ENCODE assay signal across 9 cellular contexts in the genomic region with DNA sequence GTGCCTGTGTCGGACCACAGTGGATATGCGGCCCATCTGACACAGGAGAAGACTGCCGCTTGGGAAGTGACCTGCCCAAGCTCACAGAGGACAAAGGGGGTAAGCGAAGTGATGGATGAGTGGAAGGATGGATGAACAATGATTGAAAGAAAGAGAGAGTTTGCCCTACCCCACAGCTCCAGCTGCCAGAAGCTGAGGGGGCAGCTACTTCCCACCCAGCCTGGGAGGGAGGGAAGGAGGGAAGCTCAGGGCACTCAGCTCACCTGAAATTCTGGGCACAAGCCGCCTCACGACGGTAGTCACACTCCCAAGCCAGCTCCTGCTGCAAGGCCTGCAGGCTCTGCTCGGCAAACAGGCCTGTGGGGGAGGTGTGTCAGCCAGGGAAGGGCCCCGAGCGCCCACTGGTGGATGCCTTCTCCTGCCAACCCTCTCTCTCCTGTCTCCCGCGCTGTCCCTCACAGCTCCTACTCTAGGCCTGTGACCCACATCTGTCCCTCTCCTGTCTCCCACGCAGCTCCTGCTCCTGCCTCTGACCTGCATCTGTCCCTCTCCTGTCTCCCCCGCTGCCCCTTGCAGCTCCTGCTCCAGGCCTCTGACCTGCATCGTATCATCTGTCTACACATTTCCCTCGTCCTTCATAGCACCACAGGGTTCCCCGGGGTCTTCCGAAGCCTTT. TPM values are rescaled to one million over a fixed set of nuclear protein-coding genes. Genes with fewer than 3 reads are reported as not detected.
DNase-seq lines count a peak whose midpoint lies in the region; ATAC-seq lines count a peak whose summit lies in the region.
"Had no signal": no experiment of that assay in that cellular context is flagged by ENCODE, and none has a peak within 500 bp of the region (broad histone marks: within the 10 kb centered on the region; RNA-seq: fewer than 3 reads in every experiment).

No MANE protein-coding gene starts in this region.

- DNase-seq in HuH-7 (ENCODE audit: low spot score) = peak; percentile 81
- DNase-seq in adipocyte (ENCODE audit: low read depth) = peak; percentile 35
- peak; percentile 75 for DNase-seq in left ventricle myocardium superior
- peak; percentile 17 for DNase-seq in superior temporal gyrus (ENCODE audit: extremely low spot score)
- DNase-seq in NCI-H1930 (lab: John Stamatoyannopoulos, UW) = no peak
- no peak for DNase-seq in T-helper 2 cell treated with Interferon-gamma antibody and Interleukin-4, amounts not matched to agents 5 μg/mL and 100 μg/mL, for 36 hours (ENCODE audit: low spot score)
- no peak for DNase-seq in activated T-cell treated with anti-CD3 and anti-CD28 coated beads, Interleukin-2, amount 50 U/mL, for 4 hours

- no peaks in the 10 kb centered on the region for H3K9me3 Mint-ChIP-seq in T-helper 2 cell treated with Interferon-gamma antibody and Interleukin-4, amounts not matched to agents 5 μg/mL and 100 μg/mL, for 36 hours
- H3K9me3 Mint-ChIP-seq in activated T-cell treated with anti-CD3 and anti-CD28 coated beads, Interleukin-2, amount 50 U/mL, for 4 hours = no peaks in the 10 kb centered on the region

- no peak overlapping the region for H3K4me3 ChIP-seq in adipocyte (ENCODE audit: low read length)
- H3K4me3 ChIP-seq: suprapubic skin had no signal

- ATAC-seq in left ventricle myocardium superior = peak; percentile 60
- ATAC-seq in GM19395 (IDR thresholded peaks at IDR 0.05; ENCODE audit: unreplicated experiment) = no peak
- ATAC-seq in activated T-cell treated with anti-CD3 and anti-CD28 coated beads, Interleukin-2, amount 50 U/mL, for 4 hours = no peak

- H3K27ac Mint-ChIP-seq in T-helper 2 cell treated with Interferon-gamma antibody and Interleukin-4, amounts not matched to agents 5 μg/mL and 100 μg/mL, for 36 hours = no peak overlapping the region

- no peaks in the 10 kb centered on the region for H3K27me3 ChIP-seq in adipocyte (replicated peaks; ENCODE audit: control insufficient read depth, insufficient read depth, low read length)
- H3K27me3 ChIP-seq: suprapubic skin had no signal

- no peak overlapping the region for H3K9ac ChIP-seq in adipocyte (ENCODE audit: low read length)

- peaks cover 51% of the 10 kb centered on the region for H3K36me3 ChIP-seq in adipocyte (ENCODE audit: control insufficient read depth, insufficient read depth, low read length, severe bottlenecking)

- peaks cover 2% of the 10 kb centered on the region for H3K4me1 Mint-ChIP-seq in T-helper 2 cell treated with Interferon-gamma antibody and Interleukin-4, amounts not matched to agents 5 μg/mL and 100 μg/mL, for 36 hours (ENCODE audit: low read depth)
- H3K4me1 Mint-ChIP-seq in activated T-cell treated with anti-CD3 and anti-CD28 coated beads, Interleukin-2, amount 50 U/mL, for 4 hours (ENCODE audit: low read depth) = no peaks in the 10 kb centered on the region

- peaks cover 11% of the 10 kb centered on the region for H3K4me1 ChIP-seq in adipocyte (ENCODE audit: control insufficient read depth, insufficient read depth, low read length)
- H3K4me1 ChIP-seq: suprapubic skin had no signal

- H3K36me3 Mint-ChIP-seq in T-helper 2 cell treated with Interferon-gamma antibody and Interleukin-4, amounts not matched to agents 5 μg/mL and 100 μg/mL, for 36 hours (ENCODE audit: low read depth) = peaks cover 25% of the 10 kb centered on the region
- peaks cover 24% of the 10 kb centered on the region for H3K36me3 Mint-ChIP-seq in activated T-cell treated with anti-CD3 and anti-CD28 coated beads, Interleukin-2, amount 50 U/mL, for 4 hours (ENCODE audit: insufficient read depth)

- no peaks in the 10 kb centered on the region for H3K27me3 Mint-ChIP-seq in T-helper 2 cell treated with Interferon-gamma antibody and Interleukin-4, amounts not matched to agents 5 μg/mL and 100 μg/mL, for 36 hours (ENCODE audit: low read depth)
- H3K27me3 Mint-ChIP-seq in activated T-cell treated with anti-CD3 and anti-CD28 coated beads, Interleukin-2, amount 50 U/mL, for 4 hours (ENCODE audit: low read depth) = no peaks in the 10 kb centered on the region

- no peak overlapping the region for H3K4me3 Mint-ChIP-seq in T-helper 2 cell treated with Interferon-gamma antibody and Interleukin-4, amounts not matched to agents 5 μg/mL and 100 μg/mL, for 36 hours
- no peak overlapping the region for H3K4me3 Mint-ChIP-seq in activated T-cell treated with anti-CD3 and anti-CD28 coated beads, Interleukin-2, amount 50 U/mL, for 4 hours

- intact Hi-C loops in left ventricle myocardium superior (cut with micrococcal nuclease) = no loop called here

- no peaks in the 10 kb centered on the region for H3K9me3 ChIP-seq in adipocyte (ENCODE audit: control insufficient read depth, low read length)
- H3K9me3 ChIP-seq: suprapubic skin had no signal

RNA-seq across cellular contexts. Expression of a gene that starts 12.0 kb away (rescaled TPM):
- 16.9 TPM for total RNA-seq in left ventricle myocardium superior
- total RNA-seq in activated T-cell treated with anti-CD3 and anti-CD28 coated beads, Interleukin-2, amount 50 U/mL, for 4 hours = 10 to 100 TPM; 13.8 to 17.1 (median 16.7) TPM

RNA-seq across cellular contexts. Expression of a gene that starts 14.2 kb away (rescaled TPM):
- 34.6 TPM for total RNA-seq in left ventricle myocardium superior
- 10 to 100 TPM; 18.7 to 21.3 (median 18.9) TPM for total RNA-seq in activated T-cell treated with anti-CD3 and anti-CD28 coated beads, Interleukin-2, amount 50 U/mL, for 4 hours

RNA-seq across cellular contexts. Expression of a gene that starts 14.4 kb away (rescaled TPM):
- total RNA-seq in left ventricle myocardium superior = 12.8 TPM
- total RNA-seq in activated T-cell treated with anti-CD3 and anti-CD28 coated beads, Interleukin-2, amount 50 U/mL, for 4 hours = 1 to 10 TPM; 6.9 to 8.2 (median 8.2) TPM

RNA-seq across cellular contexts. Expression of a gene that starts 47.8 kb away (rescaled TPM):
- 6.7 TPM for total RNA-seq in left ventricle myocardium superior
- total RNA-seq in activated T-cell treated with anti-CD3 and anti-CD28 coated beads, Interleukin-2, amount 50 U/mL, for 4 hours = 10 to 100 TPM in 1 of 3 donors, 1 to 10 TPM in 2; 7.4 to 11.4 (median 7.7) TPM

RNA-seq across cellular contexts. Expression of a gene that starts 48.5 kb away (rescaled TPM):
- 41.6 TPM for total RNA-seq in left ventricle myocardium superior
- 100 to 1,000 TPM; 213 to 234 (median 219) TPM for total RNA-seq in activated T-cell treated with anti-CD3 and anti-CD28 coated beads, Interleukin-2, amount 50 U/mL, for 4 hours

Comparison
In these comparisons a context has a peak if more than half of its experiments do, and no peak if none do; other contexts are left out.
1. DNase-seq: peak in HuH-7 (single experiment), adipocyte (single experiment), left ventricle myocardium superior (single experiment) and superior temporal gyrus (single experiment); none in NCI-H1930 (0 of 2), T-helper 2 cell treated with Interferon-gamma antibody and Interleukin-4, amounts not matched to agents 5 μg/mL and 100 μg/mL, for 36 hours (single experiment) and activated T-cell treated with anti-CD3 and anti-CD28 coated beads, Interleukin-2, amount 50 U/mL, for 4 hours (single experiment).